ENCODE assay signal across 12 cellular contexts in genomic region chr2:177625744-177626655, GRCh38.
DNase-seq lines count a peak whose midpoint lies in the region; ATAC-seq and TF ChIP-seq lines count a peak whose summit lies in the region.
"Had no signal": no experiment of that assay in that cellular context is flagged by ENCODE, and none has a peak within 500 bp of the region (broad histone marks: within the 10 kb centered on the region; RNA-seq: fewer than 3 reads in every experiment).

No MANE protein-coding gene starts in this region.

- CTCF ChIA-PET in activated CD8-positive, alpha-beta memory T cell treated with anti-CD3 and anti-CD28 coated beads, Interleukin-2, amount 10 ng/mL, durations not matched to agents 7 days and 5 days (lab: Charles Lee) = interaction anchor here (1.0 kb wide), 1 partner anchor 96 kb away, joined by 3 read pairs; no protein-coding TSS in a partner anchor
- CTCF ChIA-PET in activated CD8-positive, alpha-beta T cell treated with anti-CD3 and anti-CD28 coated beads, Interleukin-2, amount 10 ng/mL, durations not matched to agents 7 days and 5 days (lab: Charles Lee) = interaction anchor here (1.6 kb wide), 1 partner anchor 29 kb away, joined by 4 read pairs; no protein-coding TSS in a partner anchor

- ATAC-seq in activated CD8-positive, alpha-beta memory T cell treated with anti-CD3 and anti-CD28 coated beads, Interleukin-2, amount 10 ng/mL, durations not matched to agents 7 days and 5 days = peak; percentile 53
- peak; percentile 47 for ATAC-seq in activated CD8-positive, alpha-beta T cell treated with anti-CD3 and anti-CD28 coated beads, Interleukin-2, amount 10 ng/mL, durations not matched to agents 7 days and 5 days
- ATAC-seq in GM21576 (IDR thresholded peaks at IDR 0.05; ENCODE audit: unreplicated experiment) (no peak), HG03520 (IDR thresholded peaks at IDR 0.05; ENCODE audit: unreplicated experiment) (no peak)
- ATAC-seq: left ventricle myocardium superior had no signal

- DNase-seq in activated CD8-positive, alpha-beta memory T cell treated with anti-CD3 and anti-CD28 coated beads, Interleukin-2, amount 10 ng/mL, durations not matched to agents 7 days and 5 days = peak; percentile 46
- DNase-seq in activated CD8-positive, alpha-beta memory T cell treated with anti-CD3 and anti-CD28 coated beads, Interleukin-2, amount 50 U/mL, for 48 hours = no peak
- peak; percentile 38 for DNase-seq in NCI-H187 treated with DMSO at 0.1 percent for 48 hours (lab: John Stamatoyannopoulos, UW)
- no peak for DNase-seq in activated CD8-positive, alpha-beta T cell treated with anti-CD3 and anti-CD28 coated beads, Interleukin-2, amount 10 ng/mL, durations not matched to agents 7 days and 5 days
- peak; percentile 79 for DNase-seq in retinal pigment epithelial cell (ENCODE audit: low read depth)
- no peak for DNase-seq in SIG-M5 (lab: John Stamatoyannopoulos, UW)
- DNase-seq: activated T-cell treated with anti-CD3 and anti-CD28 coated beads, Interleukin-2, amount 50 U/mL, for 4 hours; left ventricle myocardium superior; NCI-H1092 treated with DMSO at 0.1 percent for 48 hours had no signal

- H3K4me1 Mint-ChIP-seq in activated CD8-positive, alpha-beta memory T cell treated with anti-CD3 and anti-CD28 coated beads, Interleukin-2, amount 10 ng/mL, durations not matched to agents 7 days and 5 days = peaks cover 9% of the 10 kb centered on the region
- no peaks in the 10 kb centered on the region for H3K4me1 Mint-ChIP-seq in activated CD8-positive, alpha-beta T cell treated with anti-CD3 and anti-CD28 coated beads, Interleukin-2, amount 10 ng/mL, durations not matched to agents 7 days and 5 days (ENCODE audit: low read depth)

- no peak overlapping the region for H3K27ac Mint-ChIP-seq in activated CD8-positive, alpha-beta memory T cell treated with anti-CD3 and anti-CD28 coated beads, Interleukin-2, amount 10 ng/mL, durations not matched to agents 7 days and 5 days
- H3K27ac Mint-ChIP-seq in activated CD8-positive, alpha-beta T cell treated with anti-CD3 and anti-CD28 coated beads, Interleukin-2, amount 10 ng/mL, durations not matched to agents 7 days and 5 days = no peak overlapping the region

- no peak for TF ChIP-seq CTCF in retinal pigment epithelial cell (conservative IDR thresholded peaks at IDR 0.05; ENCODE audit: low read depth, low read length)

- no peaks in the 10 kb centered on the region for H3K9me3 Mint-ChIP-seq in activated CD8-positive, alpha-beta memory T cell treated with anti-CD3 and anti-CD28 coated beads, Interleukin-2, amount 10 ng/mL, durations not matched to agents 7 days and 5 days (ENCODE audit: low read depth)
- H3K9me3 Mint-ChIP-seq in activated CD8-positive, alpha-beta T cell treated with anti-CD3 and anti-CD28 coated beads, Interleukin-2, amount 10 ng/mL, durations not matched to agents 7 days and 5 days (ENCODE audit: insufficient read depth) = no peaks in the 10 kb centered on the region
- H3K9me3 Mint-ChIP-seq: activated T-cell treated with anti-CD3 and anti-CD28 coated beads, Interleukin-2, amount 50 U/mL, for 4 hours had no signal

- H3K4me3 ChIP-seq in retinal pigment epithelial cell (ENCODE audit: low read length) = no peak overlapping the region
- H3K4me3 ChIP-seq: prostate gland had no signal

- H3K36me3 Mint-ChIP-seq in activated CD8-positive, alpha-beta memory T cell treated with anti-CD3 and anti-CD28 coated beads, Interleukin-2, amount 10 ng/mL, durations not matched to agents 7 days and 5 days = peaks cover 1% of the 10 kb centered on the region
- no peaks in the 10 kb centered on the region for H3K36me3 Mint-ChIP-seq in activated CD8-positive, alpha-beta T cell treated with anti-CD3 and anti-CD28 coated beads, Interleukin-2, amount 10 ng/mL, durations not matched to agents 7 days and 5 days (ENCODE audit: low read depth)

- POLR2A ChIA-PET in activated CD8-positive, alpha-beta T cell treated with anti-CD3 and anti-CD28 coated beads, Interleukin-2, amount 10 ng/mL, durations not matched to agents 7 days and 5 days (lab: Charles Lee) = interaction anchor here (0.6 kb wide), 1 partner anchor 88 kb away, joined by 3 read pairs; no protein-coding TSS in a partner anchor

- H3K4me3 Mint-ChIP-seq in activated CD8-positive, alpha-beta memory T cell treated with anti-CD3 and anti-CD28 coated beads, Interleukin-2, amount 10 ng/mL, durations not matched to agents 7 days and 5 days = peak overlapping the region; percentile 28
- no peak overlapping the region for H3K4me3 Mint-ChIP-seq in activated CD8-positive, alpha-beta T cell treated with anti-CD3 and anti-CD28 coated beads, Interleukin-2, amount 10 ng/mL, durations not matched to agents 7 days and 5 days
- H3K4me3 Mint-ChIP-seq: activated T-cell treated with anti-CD3 and anti-CD28 coated beads, Interleukin-2, amount 50 U/mL, for 4 hours had no signal

- peaks cover 10% of the 10 kb centered on the region for H3K27me3 Mint-ChIP-seq in activated CD8-positive, alpha-beta memory T cell treated with anti-CD3 and anti-CD28 coated beads, Interleukin-2, amount 10 ng/mL, durations not matched to agents 7 days and 5 days
- peaks cover 16% of the 10 kb centered on the region for H3K27me3 Mint-ChIP-seq in activated CD8-positive, alpha-beta T cell treated with anti-CD3 and anti-CD28 coated beads, Interleukin-2, amount 10 ng/mL, durations not matched to agents 7 days and 5 days (ENCODE audit: low read depth)

Comparison
In these comparisons a context has a peak if more than half of its experiments do, and no peak if none do; other contexts are left out.
1. DNase-seq: peak in activated CD8-positive, alpha-beta memory T cell treated with anti-CD3 and anti-CD28 coated beads, Interleukin-2, amount 10 ng/mL, durations not matched to agents 7 days and 5 days (single experiment), NCI-H187 treated with DMSO at 0.1 percent for 48 hours (single experiment) and retinal pigment epithelial cell (single experiment); none in activated CD8-positive, alpha-beta memory T cell treated with anti-CD3 and anti-CD28 coated beads, Interleukin-2, amount 50 U/mL, for 48 hours (single experiment), activated CD8-positive, alpha-beta T cell treated with anti-CD3 and anti-CD28 coated beads, Interleukin-2, amount 10 ng/mL, durations not matched to agents 7 days and 5 days (single experiment) and SIG-M5 (single experiment).
2. ATAC-seq: peak in activated CD8-positive, alpha-beta memory T cell treated with anti-CD3 and anti-CD28 coated beads, Interleukin-2, amount 10 ng/mL, durations not matched to agents 7 days and 5 days (single experiment) and activated CD8-positive, alpha-beta T cell treated with anti-CD3 and anti-CD28 coated beads, Interleukin-2, amount 10 ng/mL, durations not matched to agents 7 days and 5 days (single experiment); none in GM21576 (single experiment) and HG03520 (single experiment).